Comparison of ENCODE assay signal across 8 cellular contexts in genomic region chr12:124347805-124348658, GRCh38. TPM values are rescaled to one million over a fixed set of nuclear protein-coding genes. Genes with fewer than 3 reads are reported as not detected.
DNase-seq lines count a peak whose midpoint lies in the region; ATAC-seq and TF ChIP-seq lines count a peak whose summit lies in the region.

No MANE protein-coding gene starts in this region.

- H3K9me3 Mint-ChIP-seq in HFFc6, result peaks cover 3% of the 10 kb centered on the region; the same call in 1 of the 2 replicates

- ATAC-seq in lower lobe of right lung (peak in 1 of 2 donors; percentile 1), HG03045 (IDR thresholded peaks at IDR 0.05; ENCODE audit: unreplicated experiment) (no peak), GM18870 (IDR thresholded peaks at IDR 0.05; ENCODE audit: unreplicated experiment) (no peak)

- no TSS peak for BruUV-seq in A673 (replicated peaks; lab: Mats Ljungman, UMichigan)

- intact Hi-C loops in A673 (cut with micrococcal nuclease; ENCODE audit: unreplicated experiment), result loop anchor here (10.0 kb wide), 1 partner anchor 417 kb away; no protein-coding TSS in a partner anchor
- intact Hi-C loops in lower lobe of right lung (cut with DNase I), result no loop called here

- no peaks in the 10 kb centered on the region for H3K4me1 Mint-ChIP-seq in HFFc6 (ENCODE audit: low read depth)

- H3K27ac Mint-ChIP-seq in HFFc6, result 0 out of 2 replicates have a peak overlapping the region, but pooled peaks have one; percentile 31

- peak; percentile 56 for TF ChIP-seq CTCF in A673 (conservative IDR thresholded peaks at IDR 0.05; ENCODE audit: low read depth, low read length)
- peak; percentile 77 for TF ChIP-seq CTCF in HFFc6 (IDR thresholded peaks at IDR 0.05)
- peak; percentile 54 for TF ChIP-seq CTCF in lower lobe of right lung (IDR thresholded peaks at IDR 0.05)

- H3K9me3 ChIP-seq in A673 (ENCODE audit: low read depth, low read length, poor library complexity, severe bottlenecking) (no peaks in the 10 kb centered on the region), lower lobe of right lung (no peaks in the 10 kb centered on the region)

- H3K27me3 ChIP-seq in A673 (replicated peaks; ENCODE audit: insufficient read depth, low read depth, low read length, poor library complexity) (no peaks in the 10 kb centered on the region), lower lobe of right lung (ENCODE audit: low read depth) (no peaks in the 10 kb centered on the region)

- POLR2A ChIA-PET in A673 (lab: Charles Lee; ENCODE audit: low non-redundant PET), result no interaction called here

- H3K36me3 ChIP-seq in A673 (ENCODE audit: insufficient read depth, low read length, poor library complexity, severe bottlenecking) (peaks cover 82% of the 10 kb centered on the region), lower lobe of right lung (peaks cover 100% of the 10 kb centered on the region)

- peaks cover 31% of the 10 kb centered on the region for H3K36me3 Mint-ChIP-seq in HFFc6 (ENCODE audit: low read depth)

- H3K27me3 Mint-ChIP-seq in HFFc6 (ENCODE audit: insufficient read depth), result peaks cover 23% of the 10 kb centered on the region

- H3K4me1 ChIP-seq in A673 (ENCODE audit: insufficient read depth, low read length, poor library complexity, severe bottlenecking) (no peaks in the 10 kb centered on the region), lower lobe of right lung (peaks cover 10% of the 10 kb centered on the region)

- DNase-seq in A673 (ENCODE audit: low spot score) (no peak), HFFc6 (no peak), lower lobe of right lung (no peak), NOMO-1 (lab: John Stamatoyannopoulos, UW; ENCODE audit: unreplicated experiment in 2 of 2) (no peak), T-helper 2 cell (no peak)
- DNase-seq in activated naive CD4-positive, alpha-beta T cell treated with Interleukin-2 at 50 U/mL for 16 hours, result peak; percentile 27

- CTCF ChIA-PET in A673 (lab: Charles Lee), result no interaction called here

- no peak overlapping the region for H3K4me3 Mint-ChIP-seq in HFFc6

- H3K4me3 ChIP-seq in A673 (ENCODE audit: low read depth, low read length, poor library complexity, severe bottlenecking) (no peak overlapping the region), lower lobe of right lung (no peak overlapping the region)

- H3K27ac ChIP-seq in A673 (ENCODE audit: low read depth, low read length, poor library complexity, severe bottlenecking) (no peak overlapping the region), lower lobe of right lung (no peak overlapping the region)

RNA-seq across cellular contexts. Expression of gene RFLNA, which starts 53.1 kb away (rescaled TPM):
- total RNA-seq in A673 (2021) (0.63 and 1.1 TPM in 2 replicates), lower lobe of right lung (0.50 TPM)
- not detected for total RNA-seq in HFFc6 (2021; fragmentation: NEBNext Ultra II Directional; extraction: Animal tissue kit (Norgen Biotek cat#: 25700))
